In genomic region chr13:40769970-40770369, GRCh38 we compare ENCODE assay signal across 8 cellular contexts. TPM values are rescaled to one million over a fixed set of nuclear protein-coding genes. Genes with fewer than 3 reads are reported as not detected.
DNase-seq lines count a peak whose midpoint lies in the region; TF ChIP-seq lines count a peak whose summit lies in the region.

No MANE protein-coding gene starts in this region.

- H3K36me3 ChIP-seq in H7 (replicated peaks; ENCODE audit: control insufficient read depth, insufficient read depth, low read length) (no peaks in the 10 kb centered on the region; the same call in 1 of the 2 replicates), SU-DHL-6 (ENCODE audit: low read length) (peaks cover 5% of the 10 kb centered on the region; the same call in 1 of the 2 replicates), skeletal muscle satellite cell (ENCODE audit: insufficient read depth, low read length) (no peaks in the 10 kb centered on the region)

- H3K9me3 ChIP-seq in SU-DHL-6 (ENCODE audit: insufficient read depth, low read length) = no peaks in the 10 kb centered on the region
- H3K9me3 ChIP-seq in skeletal muscle satellite cell (replicated peaks; ENCODE audit: low read length) = no peaks in the 10 kb centered on the region

- no peaks in the 10 kb centered on the region for H3K9me2 ChIP-seq in SU-DHL-6 (replicated peaks; ENCODE audit: insufficient read depth, low read length)

- H3K4me2 ChIP-seq in SU-DHL-6 (ENCODE audit: low read depth, low read length, poor library complexity, severe bottlenecking) (peak overlapping the region; percentile 77), skeletal muscle satellite cell (ENCODE audit: low read length) (peak overlapping the region; percentile 78)

- H3K79me2 ChIP-seq in SU-DHL-6 (ENCODE audit: insufficient read depth, low read length) = peaks cover 20% of the 10 kb centered on the region

- peaks cover 24% of the 10 kb centered on the region; the same call in 1 of the 2 replicates for H3F3A ChIP-seq in SU-DHL-6 (ENCODE audit: insufficient read depth)

- TF ChIP-seq CTCF in SU-DHL-6 (IDR thresholded peaks at IDR 0.05; ENCODE audit: insufficient read depth, low read length, poor library complexity, severe bottlenecking) = no peak
- TF ChIP-seq CTCF in foreskin fibroblast (IDR thresholded peaks at IDR 0.05; ENCODE audit: low read depth, low read length) = no peak

- DNase-seq in H7 (no peak), foreskin fibroblast (no peak), SW480 (ENCODE audit: low spot score) (no peak), SKM-1 treated with dmso at 0.1 percent for 144 hours (lab: John Stamatoyannopoulos, UW; ENCODE audit: unreplicated experiment) (no peak), iPS-NIHi7 (ENCODE audit: extremely low spot score) (no peak)
- no peak for DNase-seq in stimulated activated CD4-positive, alpha-beta T cell treated with anti-CD3 and anti-CD28 coated beads, Interleukin-2, amount 100 ng/mL, for 48 hours

- no peak overlapping the region for H2AFZ ChIP-seq in SU-DHL-6 (ENCODE audit: low read depth, low read length, severe bottlenecking)

- peak overlapping the region; percentile 61 for H3K27ac ChIP-seq in SU-DHL-6 (ENCODE audit: low read depth, low read length)

- peak overlapping the region; percentile 72 for H3K4me3 ChIP-seq in H7 (ENCODE audit: insufficient read depth, low read depth, low read length)
- H3K4me3 ChIP-seq in SU-DHL-6 (ENCODE audit: insufficient read depth, low read length, poor library complexity, severe bottlenecking) = peak overlapping the region; percentile 88
- peak overlapping the region; percentile 94 to 98 for H3K4me3 ChIP-seq in foreskin fibroblast (ENCODE audit: low read depth in 1 of 2, low read length in 2 of 2)
- H3K4me3 ChIP-seq in skeletal muscle satellite cell (ENCODE audit: low read length) = peak overlapping the region; percentile 91

- no peaks in the 10 kb centered on the region for H3K27me3 ChIP-seq in H7 (ENCODE audit: control insufficient read depth, insufficient read depth, low read length)
- H3K27me3 ChIP-seq in SU-DHL-6 (ENCODE audit: low read length) = no peaks in the 10 kb centered on the region
- H3K27me3 ChIP-seq in skeletal muscle satellite cell (ENCODE audit: control insufficient read depth, insufficient read depth, low read length) = no peaks in the 10 kb centered on the region

- H3K9ac ChIP-seq in SU-DHL-6 (ENCODE audit: low read length) (peak overlapping the region; percentile 86), skeletal muscle satellite cell (ENCODE audit: low read depth, low read length) (peak overlapping the region; percentile 89)

- peaks cover 7% of the 10 kb centered on the region for H3K4me1 ChIP-seq in skeletal muscle satellite cell (ENCODE audit: control insufficient read depth, insufficient read depth, low read length)

- no peaks in the 10 kb centered on the region for H4K20me1 ChIP-seq in SU-DHL-6 (ENCODE audit: low read depth, low read length)

RNA-seq across cellular contexts. Expression of gene MRPS31, which starts 1.0 kb away (rescaled TPM):
- 27.0 and 38.5 TPM in 2 replicates for total RNA-seq in H7 (2014; rRNA removed; shearing (Covaris generic))
- total RNA-seq in skeletal muscle satellite cell (2012; rRNA removed) = 18.8 and 25.1 TPM in 2 replicates

RNA-seq across cellular contexts. Expression of gene SLC25A15, which starts 19.4 kb away (rescaled TPM):
- total RNA-seq in H7 (2014; rRNA removed; shearing (Covaris generic)) = 33.8 and 36.0 TPM in 2 replicates
- 29.1 and 32.2 TPM in 2 replicates for total RNA-seq in skeletal muscle satellite cell (2012; rRNA removed)
